12 cellular contexts compared by ENCODE assay signal in genomic region chr7:72805526-72806494, GRCh38. TPM values are rescaled to one million over a fixed set of nuclear protein-coding genes. Genes with fewer than 3 reads are reported as not detected.
DNase-seq lines count a peak whose midpoint lies in the region; ATAC-seq and TF ChIP-seq lines count a peak whose summit lies in the region.
"Had no signal": no experiment of that assay in that cellular context is flagged by ENCODE, and none has a peak within 500 bp of the region (broad histone marks: within the 10 kb centered on the region; RNA-seq: fewer than 3 reads in every experiment).

No MANE protein-coding gene starts in this region.

- no peaks in the 10 kb centered on the region for H3K4me1 ChIP-seq in spleen
- H3K4me1 ChIP-seq: Peyer's patch had no signal

- H3K4me3 Mint-ChIP-seq in endothelial cell (ENCODE audit: unreplicated experiment), result no peak overlapping the region

- ATAC-seq in GM18858 (IDR thresholded peaks at IDR 0.05; ENCODE audit: unreplicated experiment), result no peak
- ATAC-seq: HCT116 had no signal

- H3K9me3 ChIP-seq in spleen, result no peaks in the 10 kb centered on the region
- H3K9me3 ChIP-seq: Peyer's patch, thoracic aorta had no signal

- peaks cover 0 to 90% (median 8%) of the 10 kb centered on the region in 6 donors for H3K36me3 ChIP-seq in spleen

- H3K27ac ChIP-seq in spleen, result no peak overlapping the region
- H3K27ac ChIP-seq: Peyer's patch, thoracic aorta had no signal

- H3K27ac Mint-ChIP-seq in endothelial cell (ENCODE audit: unreplicated experiment), result peak overlapping the region; percentile 48

- peaks cover 6% of the 10 kb centered on the region for H3K27me3 Mint-ChIP-seq in endothelial cell (ENCODE audit: unreplicated experiment)

- intact Hi-C loops in spleen (cut with DNase I; ENCODE audit: low total_unique reads), result no loop called here

- no peak for TF ChIP-seq POLR2A in spleen (IDR thresholded peaks at IDR 0.05)

- H3K9me3 Mint-ChIP-seq in endothelial cell (ENCODE audit: unreplicated experiment), result no peaks in the 10 kb centered on the region

- peaks cover 6% of the 10 kb centered on the region for H3K4me1 Mint-ChIP-seq in endothelial cell (ENCODE audit: unreplicated experiment)

- TF ChIP-seq CTCF in endothelial cell (IDR thresholded peaks at IDR 0.05; ENCODE audit: unreplicated experiment) (no peak), spleen (IDR thresholded peaks at IDR 0.05 in 8 of 11, conservative IDR thresholded peaks at IDR 0.05 in 3 of 11) (no peak)

- H3K4me3 ChIP-seq in spleen, result no peak overlapping the region
- H3K4me3 ChIP-seq: Peyer's patch, thoracic aorta had no signal

- WGBS in spleen, 5 donors, result 75 to 89% (median 77%) methylated on average over 15 of the region's 15 CpGs

- peaks cover 17% of the 10 kb centered on the region for H3K36me3 Mint-ChIP-seq in endothelial cell (ENCODE audit: low read depth, unreplicated experiment)

- H3K27me3 ChIP-seq in spleen (replicated peaks in 1 of 7), result no peaks in the 10 kb centered on the region
- H3K27me3 ChIP-seq: Peyer's patch had no signal

- DNase-seq in ELF-1 (ENCODE audit: low read depth, low spot score) (peak; percentile 18), NOMO-1 treated with dmso at 0.1 percent for 144 hours (lab: John Stamatoyannopoulos, UW; ENCODE audit: unreplicated experiment) (peak; percentile 100), endothelial cell (ENCODE audit: low spot score) (no peak), occipital lobe (lab: John Stamatoyannopoulos, UW) (peak; percentile 13), medulla oblongata (ENCODE audit: extremely low spot score) (no peak), NCI-H1930 (lab: John Stamatoyannopoulos, UW) (no peak), spleen (no peak)
- DNase-seq: NCI-H1436 treated with DMSO at 0.1 percent for 48 hours, Peyer's patch had no signal

RNA-seq across cellular contexts. Expression of gene TYW1B, which starts 22.2 kb away (rescaled TPM):
- total RNA-seq in endothelial cell (ENCODE audit: unreplicated experiment) (1.9 TPM), occipital lobe (1.9 TPM), spleen (1 to 10 TPM; 3.5 to 8.3 (median 4.4) TPM)
- polyA plus RNA-seq in spleen, result 1 to 10 TPM; 1.2 to 2.0 (median 1.5) TPM

Comparison
In these comparisons a context has a peak if more than half of its experiments do, and no peak if none do; other contexts are left out.
1. DNase-seq: peak in ELF-1 (single experiment), NOMO-1 treated with dmso at 0.1 percent for 144 hours (single experiment) and occipital lobe (single experiment); none in endothelial cell (single experiment), medulla oblongata (single experiment), NCI-H1930 (0 of 2) and spleen (single experiment).